In the genomic region with DNA sequence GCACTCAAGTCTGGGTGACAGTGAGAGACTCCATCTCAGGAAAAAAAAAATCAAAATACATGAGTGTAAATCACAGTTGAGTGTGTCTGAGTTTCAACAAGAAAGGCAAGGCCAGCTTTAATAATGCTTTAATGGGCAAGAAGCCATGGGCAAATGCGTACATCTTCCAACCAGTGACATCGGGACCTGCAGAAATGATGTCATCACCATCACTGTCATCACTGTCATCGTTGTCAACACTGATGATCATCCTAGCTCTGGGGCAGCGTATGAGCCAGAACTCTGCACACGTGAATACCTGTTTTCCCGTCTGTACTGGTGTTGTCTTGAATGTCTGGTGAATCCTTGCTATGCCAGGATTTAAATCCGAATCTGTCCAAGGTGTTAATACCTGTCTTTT, we compare ENCODE assay signal across 33 cellular contexts.
"Had no signal": no experiment of that assay in that cellular context is flagged by ENCODE, and none has a peak within 500 bp of the region (broad histone marks: within the 10 kb centered on the region; RNA-seq: fewer than 3 reads in every experiment).

No MANE protein-coding gene starts in this region.

- H3K27ac ChIP-seq: adrenal gland, ascending aorta, body of pancreas, brain microvascular endothelial cell, breast epithelium, cardiac muscle cell had no signal

- H3K4me1 ChIP-seq: adrenal gland, body of pancreas, breast epithelium had no signal

- H3K27me3 ChIP-seq: adrenal gland, ascending aorta, body of pancreas, brain microvascular endothelial cell, breast epithelium, cardiac muscle cell had no signal

- FAIRE-seq: astrocyte had no signal

- H3K9me3 ChIP-seq: adrenal gland, ascending aorta, body of pancreas, breast epithelium had no signal

- H3K36me3 ChIP-seq: adrenal gland, ascending aorta, brain microvascular endothelial cell, breast epithelium, cardiac muscle cell had no signal

- DNase-seq: activated effector memory CD4-positive, alpha-beta T cell treated with anti-CD3 and anti-CD28 coated beads, Interleukin-2, amount 50 U/mL, for 16 hours; activated effector memory CD4-positive, alpha-beta T cell treated with Interleukin-2 at 50 U/mL for 16 hours; activated gamma-delta T cell; activated gamma-delta T cell treated with Interleukin-2 at 50 U/mL for 16 hours; activated naive CD4-positive, alpha-beta T cell; activated naive CD4-positive, alpha-beta T cell treated with anti-CD3 and anti-CD28 coated beads for 36 hours; activated naive CD4-positive, alpha-beta T cell treated with anti-CD3 and anti-CD28 coated beads, Interleukin-2, amount 10 ng/mL, durations not matched to agents 7 days and 5 days; activated naive CD4-positive, alpha-beta T cell treated with anti-CD3 and anti-CD28 coated beads, Interleukin-2, amount 50 U/mL, for 16 hours; activated naive CD4-positive, alpha-beta T cell treated with Interleukin-2 at 50 U/mL for 16 hours; activated naive CD8-positive, alpha-beta T cell treated with anti-CD3 and anti-CD28 coated beads for 36 hours; activated naive CD8-positive, alpha-beta T cell treated with anti-CD3 and anti-CD28 coated beads, Interleukin-2, amount 10 ng/mL, durations not matched to agents 7 days and 5 days; activated naive CD8-positive, alpha-beta T cell treated with anti-CD3 and anti-CD28 coated beads, Interleukin-2, amount 50 U/mL, for 24 hours; activated T-cell treated with anti-CD3 and anti-CD28 coated beads, Interleukin-2, amount 50 U/mL, for 1 hour; activated T-cell treated with anti-CD3 and anti-CD28 coated beads, Interleukin-2, amount 50 U/mL, for 24 hours; activated T-cell treated with anti-CD3 and anti-CD28 coated beads, Interleukin-2, amount 50 U/mL, for 4 hours; activated T-cell treated with anti-CD3 and anti-CD28 coated beads, Interleukin-2, amount 50 U/mL, for 48 hours; activated T-cell treated with anti-CD3 and anti-CD28 coated beads, Interleukin-2, amount 50 U/mL, for 72 hours; amniotic stem cell; amygdala; anterior cingulate cortex; aorta; body of pancreas; brain microvascular endothelial cell; caudate nucleus; central memory CD4-positive, alpha-beta T cell; cerebellar nuclear complex had no signal

- ATAC-seq: activated naive CD4-positive, alpha-beta T cell treated with anti-CD3 and anti-CD28 coated beads, Interleukin-2, amount 50 U/mL, for 72 hours; activated naive CD8-positive, alpha-beta T cell treated with anti-CD3 and anti-CD28 coated beads, Interleukin-2, amount 50 U/mL, for 24 hours; activated T-cell treated with anti-CD3 and anti-CD28 coated beads, Interleukin-2, amount 50 U/mL, for 4 hours; activated T-cell treated with anti-CD3 and anti-CD28 coated beads, Interleukin-2, amount 50 U/mL, for 72 hours; activated T-helper 17 cell treated with anti-CD3 and anti-CD28 coated beads, Interleukin-2, amount 50 U/mL, for 72 hours; body of pancreas had no signal

- H3K4me3 ChIP-seq: adrenal gland, ascending aorta, body of pancreas, breast epithelium, cardiac muscle cell had no signal
